8 cellular contexts compared by ENCODE assay signal in genomic region chr1:156445789-156446263, GRCh38. TPM values are rescaled to one million over a fixed set of nuclear protein-coding genes. Genes with fewer than 3 reads are reported as not detected.
A peak's percentile ranks its signal among the peaks of the same experiment; 100 is the strongest.
DNase-seq lines count a peak whose midpoint lies in the region; ATAC-seq, FAIRE-seq and TF ChIP-seq lines count a peak whose summit lies in the region.

No MANE protein-coding gene starts in this region.

- H3K36me3 ChIP-seq in gastroesophageal sphincter, result no peaks in the 10 kb centered on the region
- H3K36me3 ChIP-seq in ovary, result no peaks in the 10 kb centered on the region
- no peaks in the 10 kb centered on the region for H3K36me3 ChIP-seq in thyroid gland

- H3K4me3 ChIP-seq in NB4 (ENCODE audit: low read depth, low read length) (no peak overlapping the region), gastroesophageal sphincter (no peak overlapping the region), ovary (no peak overlapping the region), thyroid gland (replicated peaks in 1 of 3) (no peak overlapping the region)

- in situ Hi-C loops in SK-MEL-5 (cut with HindIII; ENCODE audit: low pct_unique_long_range_greater_than_20kb, low sequenced_read_pairs), result no loop called here

- H3K27ac ChIP-seq in gastroesophageal sphincter (no peak overlapping the region), ovary (no peak overlapping the region), thyroid gland (no peak overlapping the region)

- TF ChIP-seq EP300 in gastroesophageal sphincter (IDR thresholded peaks at IDR 0.05), result no peak
- no peak for TF ChIP-seq EP300 in ovary (IDR thresholded peaks at IDR 0.05)

- H3K27me3 ChIP-seq in gastroesophageal sphincter, result peaks cover 49% of the 10 kb centered on the region
- H3K27me3 ChIP-seq in ovary, result no peaks in the 10 kb centered on the region
- peaks cover 14% of the 10 kb centered on the region for H3K27me3 ChIP-seq in thyroid gland

- peaks cover 0 to 7% (median 0%) of the 10 kb centered on the region in 3 donors for H3K4me1 ChIP-seq in gastroesophageal sphincter
- no peaks in the 10 kb centered on the region for H3K4me1 ChIP-seq in ovary (ENCODE audit: insufficient read depth)
- H3K4me1 ChIP-seq in thyroid gland, result peaks cover 0 to 3% of the 10 kb centered on the region in 2 donors

- peak; percentile 95 for TF ChIP-seq CTCF in NB4 (IDR thresholded peaks at IDR 0.05; ENCODE audit: low read depth, low read length)
- peak; percentile 90 to 96 (median 94) for TF ChIP-seq CTCF in gastroesophageal sphincter (IDR thresholded peaks at IDR 0.05)
- TF ChIP-seq CTCF in ovary (IDR thresholded peaks at IDR 0.05), result peak; percentile 81 to 84 (median 82)
- peak; percentile 76 to 91 (median 90) for TF ChIP-seq CTCF in thyroid gland (IDR thresholded peaks at IDR 0.05)

- no peaks in the 10 kb centered on the region for H3K9me3 ChIP-seq in gastroesophageal sphincter
- no peaks in the 10 kb centered on the region for H3K9me3 ChIP-seq in ovary
- H3K9me3 ChIP-seq in thyroid gland, result no peaks in the 10 kb centered on the region

- no peak for TF ChIP-seq POLR2A in NB4 (IDR thresholded peaks at IDR 0.05; ENCODE audit: extremely low read depth, insufficient read length)
- TF ChIP-seq POLR2A in gastroesophageal sphincter (IDR thresholded peaks at IDR 0.05), result no peak
- no peak for TF ChIP-seq POLR2A in ovary (IDR thresholded peaks at IDR 0.05)
- no peak for TF ChIP-seq POLR2A in thyroid gland (IDR thresholded peaks at IDR 0.05)

- DNase-seq in NB4 (ENCODE audit: low read depth) (peak; percentile 81), SK-MEL-5 (ENCODE audit: low read depth, low spot score) (peak; percentile 92), ovary (peak; percentile 66 to 87 (median 82)), thyroid gland (peak; percentile 72 to 79)
- peak; percentile 92 for DNase-seq in activated effector memory CD4-positive, alpha-beta T cell treated with anti-CD3 and anti-CD28 coated beads, Interleukin-2, amount 50 U/mL, for 16 hours

- WGBS in gastroesophageal sphincter (ENCODE audit: low coverage in 1 of 2), 2 donors, result 1 to 2% methylated on average over 7 to 9 of the region's 11 CpGs
- 2 to 3% (median 3%) methylated on average over 11 of the region's 11 CpGs for WGBS in ovary, 3 donors
- 2 to 4% methylated on average over 11 of the region's 11 CpGs for WGBS in thyroid gland, 2 donors

- peak; percentile 94 for FAIRE-seq in G401.6 (lab: Jason Lieb, UNC)

- intact Hi-C loops in ovary (cut with DNase I), result loop anchor here (1.0 to 10.0 kb wide), 6 partner anchors 59 to 151 kb away; no protein-coding TSS in a partner anchor
- intact Hi-C loops in thyroid gland (cut with DNase I), result loop anchor here (5.0 kb wide), 1 partner anchor 59 kb away; no protein-coding TSS in a partner anchor

- ATAC-seq in gastroesophageal sphincter, result peak; percentile 89
- no peak for ATAC-seq in GM19351 (IDR thresholded peaks at IDR 0.05; ENCODE audit: unreplicated experiment)

RNA-seq across cellular contexts. Expression of gene MEF2D, which starts 54.7 kb away (rescaled TPM):
- 19.6 and 19.9 TPM in 2 replicates for total RNA-seq in SK-MEL-5 (2014; rRNA removed; shearing (Covaris generic))
- 84.5 and 98.0 TPM in 2 replicates for polyA plus RNA-seq in SK-MEL-5 (2015; cell fraction: cytosol; rRNA removed)
- polyA plus RNA-seq in SK-MEL-5 (2015; cell fraction: nucleus; rRNA removed), result 58.2 and 61.4 TPM in 2 replicates
- total RNA-seq in gastroesophageal sphincter (10 to 100 TPM; 49.0 to 94.3 (median 67.1) TPM), ovary (10 to 100 TPM; 30.0 to 96.6 (median 64.0) TPM), thyroid gland (10 to 100 TPM; 26.4 to 80.6 (median 32.0) TPM)
- polyA plus RNA-seq in ovary, result 10 to 100 TPM; 33.0 to 40.1 TPM
